Comparison of ENCODE assay signal across 9 cellular contexts in genomic region chr9:4366649-4367330, GRCh38.
DNase-seq lines count a peak whose midpoint lies in the region; ATAC-seq, FAIRE-seq and TF ChIP-seq lines count a peak whose summit lies in the region.
"Had no signal": no experiment of that assay in that cellular context is flagged by ENCODE, and none has a peak within 500 bp of the region (broad histone marks: within the 10 kb centered on the region; RNA-seq: fewer than 3 reads in every experiment).

No MANE protein-coding gene starts in this region.

- H3K4me2 ChIP-seq in K562 (ENCODE audit: insufficient read depth, low read length), result no peak overlapping the region

- H3K9me3 ChIP-seq in Peyer's patch, result no peaks in the 10 kb centered on the region
- H3K9me3 ChIP-seq in K562 (replicated peaks; ENCODE audit: control insufficient read depth, insufficient read depth, low read depth, low read length), result no peaks in the 10 kb centered on the region

- no peaks in the 10 kb centered on the region for H3K9me1 ChIP-seq in K562 (ENCODE audit: control insufficient read depth, insufficient read depth, low read length)

- peak; percentile 82 for TF ChIP-seq CTCF in HL-60 (IDR thresholded peaks at IDR 0.05; ENCODE audit: insufficient read depth, low read length)
- TF ChIP-seq CTCF in Peyer's patch (IDR thresholded peaks at IDR 0.05), result peak; percentile 21 to 77 (median 63)
- TF ChIP-seq CTCF in K562 (IDR thresholded peaks at IDR 0.05 in 2 of 3, conservative IDR thresholded peaks at IDR 0.05 in 1 of 3; ENCODE audit: insufficient read depth in 2 of 3, low read depth in 1 of 3, low read length in 3 of 3), result peak; percentile 57 to 71 (median 69)
- TF ChIP-seq CTCF in omental fat pad (IDR thresholded peaks at IDR 0.05), result peak in 1 of 3 donors; percentile 5

- FAIRE-seq in K562 (lab: Jason Lieb, UNC), result peak; percentile 75

- H3K27ac ChIP-seq in HL-60 (replicated peaks), result no peak overlapping the region
- H3K27ac ChIP-seq in Peyer's patch, result no peak overlapping the region
- H3K27ac ChIP-seq in K562 (ENCODE audit: extremely low read depth, low read depth, low read length), result no peak overlapping the region
- H3K27ac ChIP-seq: SK-N-MC had no signal

- CTCF ChIA-PET in K562 (lab: Yijun Ruan, JAX; ENCODE audit: low intra/inter-chr PET ratio), result interaction anchor here (0.7 kb wide), 1 partner anchor 51 kb away, joined by 5 read pairs; no protein-coding TSS in a partner anchor

- TF ChIP-seq RAD21 in K562 (CRISPR knock-in tag; conservative IDR thresholded peaks at IDR 0.05 in 1 of 2, IDR thresholded peaks at IDR 0.05 in 1 of 2), result peak; percentile 45 to 66; a peak in 3 of 4 replicates

- no TSS peak for BruUV-seq in K562 (replicated peaks; lab: Mats Ljungman, UMichigan)

- intact Hi-C loops in K562 (cut with micrococcal nuclease), result loop anchor here (1.0 kb wide), 1 partner anchor 51 kb away; no protein-coding TSS in a partner anchor

- H3K27me3 ChIP-seq in HL-60 (ENCODE audit: insufficient read depth, poor library complexity, severe bottlenecking), result no peaks in the 10 kb centered on the region
- no peaks in the 10 kb centered on the region for H3K27me3 ChIP-seq in Peyer's patch
- no peaks in the 10 kb centered on the region; a peak in 1 of 5 replicates for H3K27me3 ChIP-seq in K562 (ENCODE audit: control insufficient read depth in 2 of 2, insufficient read depth in 2 of 2, low read length in 2 of 2)

- WGBS in K562 (ENCODE audit: insufficient coverage, low coverage, missing lambda C conversion rate), result 33% methylated on average over 8 of the region's 11 CpGs

- no peaks in the 10 kb centered on the region for H3K79me2 ChIP-seq in K562 (ENCODE audit: control insufficient read depth, insufficient read depth, low read length)

- no peak for TF ChIP-seq POLR2A in Peyer's patch (IDR thresholded peaks at IDR 0.05)
- TF ChIP-seq POLR2A in K562 (conservative IDR thresholded peaks at IDR 0.05), result no peak

- in situ Hi-C loops in Caki2 (cut with HindIII; ENCODE audit: low pct_unique_long_range_greater_than_20kb, low sequenced_read_pairs), result no loop called here
- in situ Hi-C loops in K562 (cut with MboI), result loop anchor here (25.0 kb wide), 1 partner anchor 629 kb away; no protein-coding TSS in a partner anchor

- ATAC-seq in K562 (peak; percentile 58; the same call in 2 of the 3 replicates), HG02763 (IDR thresholded peaks at IDR 0.05; ENCODE audit: unreplicated experiment) (no peak), omental fat pad (ENCODE audit: low FRiP score) (no peak)

- no peak overlapping the region for H3K4me3 ChIP-seq in HL-60 (replicated peaks; ENCODE audit: insufficient read depth, low read length)
- no peak overlapping the region for H3K4me3 ChIP-seq in Peyer's patch
- H3K4me3 ChIP-seq in K562, result no peak overlapping the region
- H3K4me3 ChIP-seq: SK-N-MC had no signal

- TF ChIP-seq EP300 in K562 (IDR thresholded peaks at IDR 0.05; ENCODE audit: low read length), result no peak

- no peaks in the 10 kb centered on the region for H4K20me1 ChIP-seq in K562 (replicated peaks; ENCODE audit: control insufficient read depth, insufficient read depth, low read length)

- H3K4me1 ChIP-seq in Peyer's patch, result no peaks in the 10 kb centered on the region
- no peaks in the 10 kb centered on the region for H3K4me1 ChIP-seq in K562 (replicated peaks in 1 of 2; ENCODE audit: control insufficient read depth in 2 of 2, insufficient read depth in 2 of 2, low read length in 2 of 2)

- H3K36me3 ChIP-seq in Peyer's patch (no peaks in the 10 kb centered on the region), K562 (ENCODE audit: control insufficient read depth, insufficient read depth, low read length) (no peaks in the 10 kb centered on the region)

- H3K9ac ChIP-seq in K562 (ENCODE audit: insufficient read depth in 1 of 2, low read depth in 2 of 2, low read length in 2 of 2), result no peak overlapping the region

- POLR2A ChIA-PET in K562 (lab: Yijun Ruan, JAX), result no interaction called here

- DNase-seq in Caki2 (ENCODE audit: low read depth) (peak; percentile 37), HL-60 (ENCODE audit: low read depth in 1 of 2, low spot score in 1 of 2) (peak; percentile 12 to 28), Peyer's patch (peak in 1 of 3 donors; percentile 56), K562 (ENCODE audit: extremely low read depth in 1 of 4, low spot score in 3 of 4) (peak; percentile 25 to 40 (median 28)), inferior parietal cortex (ENCODE audit: extremely low spot score) (peak; percentile 74), omental fat pad (ENCODE audit: low spot score) (no peak)
- DNase-seq in stimulated activated CD4-positive, alpha-beta T cell treated with anti-CD3 and anti-CD28 coated beads, Interleukin-2, amount 100 ng/mL, for 24 hours, result peak; percentile 34 to 35

- H2AFZ ChIP-seq in K562 (ENCODE audit: low read depth, low read length), result peak overlapping the region; percentile 51; the same call in 1 of the 2 replicates

TF ChIP-seq in K562, 482 proteins besides CTCF, POLR2A, EP300 and RAD21 (continues in another document):
- TF ChIP-seq BRD9 (IDR thresholded peaks at IDR 0.05; ENCODE audit: low read depth, partially characterized antibody) (no peak), WHSC1 (IDR thresholded peaks at IDR 0.05; ENCODE audit: low read length) (no peak), ERF (CRISPR knock-in tag; IDR thresholded peaks at IDR 0.05) (no peak), NR2C2 (CRISPR knock-in tag; IDR thresholded peaks at IDR 0.05) (no peak), NR2C2 (tag; IDR thresholded peaks at IDR 0.05) (no peak), MAFK (IDR thresholded peaks at IDR 0.05; ENCODE audit: low read length) (no peak), SMC3 (conservative IDR thresholded peaks at IDR 0.05; ENCODE audit: insufficient read depth, low read depth, low read length) (peak; percentile 46), SREBF2 (CRISPR knock-in tag; IDR thresholded peaks at IDR 0.05) (no peak), STAG1 (CRISPR knock-in tag; IDR thresholded peaks at IDR 0.05; ENCODE audit: borderline replicate concordance) (peak; percentile 60; the same call in 1 of the 2 replicates), CHCHD3 (CRISPR knock-in tag; IDR thresholded peaks at IDR 0.05) (no peak), CREB1 (IDR thresholded peaks at IDR 0.05) (no peak), CREB1 (CRISPR knock-in tag; IDR thresholded peaks at IDR 0.05) (no peak), YY1 (IDR thresholded peaks at IDR 0.05; ENCODE audit: borderline replicate concordance in 1 of 3, control insufficient read depth in 1 of 3, extremely low read depth in 1 of 3, insufficient read depth in 3 of 3, insufficient read length in 1 of 3, insufficient replicate concordance in 2 of 3, low read depth in 1 of 3, low read length in 2 of 3) (peak in 1 of 3 experiments; percentile 40), ZNF280B (CRISPR knock-in tag; IDR thresholded peaks at IDR 0.05) (no peak), TFE3 (CRISPR knock-in tag; IDR thresholded peaks at IDR 0.05) (no peak), MYNN (IDR thresholded peaks at IDR 0.05) (no peak), MYNN (CRISPR knock-in tag; IDR thresholded peaks at IDR 0.05) (no peak), DEAF1 (CRISPR knock-in tag; IDR thresholded peaks at IDR 0.05) (0 out of 2 replicates have a peak, but pooled peaks have one; percentile 22)
- TF ChIP-seq, protein P1, sequence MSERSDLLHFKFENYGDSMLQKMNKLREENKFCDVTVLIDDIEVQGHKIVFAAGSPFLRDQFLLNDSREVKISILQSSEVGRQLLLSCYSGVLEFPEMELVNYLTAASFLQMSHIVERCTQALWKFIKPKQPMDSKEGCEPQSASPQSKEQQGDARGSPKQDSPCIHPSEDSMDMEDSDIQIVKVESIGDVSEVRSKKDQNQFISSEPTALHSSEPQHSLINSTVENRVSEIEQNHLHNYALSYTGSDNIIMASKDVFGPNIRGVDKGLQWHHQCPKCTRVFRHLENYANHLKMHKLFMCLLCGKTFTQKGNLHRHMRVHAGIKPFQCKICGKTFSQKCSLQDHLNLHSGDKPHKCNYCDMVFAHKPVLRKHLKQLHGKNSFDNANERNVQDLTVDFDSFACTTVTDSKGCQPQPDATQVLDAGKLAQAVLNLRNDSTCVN (CRISPR knock-in tag; IDR thresholded peaks at IDR 0.05), result no peak
